Comparison of ENCODE assay signal across 1 cellular context in the genomic region with DNA sequence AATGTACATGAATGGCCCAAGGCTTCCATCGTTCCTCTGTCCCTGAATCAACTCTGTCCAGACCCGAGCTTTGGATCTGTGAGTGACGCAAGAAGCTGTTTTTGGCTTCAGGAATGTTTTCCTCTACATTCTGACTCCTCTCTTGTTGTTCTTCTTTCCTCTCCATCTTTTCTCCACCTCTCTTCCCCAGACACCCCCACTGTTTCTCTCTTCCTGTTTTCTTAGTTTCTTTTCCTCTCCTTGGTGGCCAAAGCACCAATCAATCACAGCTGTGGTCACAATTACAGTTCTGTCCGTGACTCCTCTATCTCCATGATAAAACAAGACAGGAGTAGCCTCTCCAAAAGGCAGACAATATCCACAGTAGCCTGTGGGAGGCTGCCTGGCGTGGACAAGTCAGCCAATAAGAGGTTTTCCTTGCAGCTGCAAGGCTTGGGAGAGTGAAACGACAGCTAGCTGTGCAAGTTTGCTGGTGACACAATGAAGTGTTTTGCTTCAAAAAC.
A peak's percentile ranks its signal among the peaks of the same experiment; 100 is the strongest.
TF ChIP-seq lines count a peak whose summit lies in the region.

No MANE protein-coding gene starts in this region.

TF ChIP-seq in HepG2, 621 proteins besides CTCF, POLR2A, EP300 and RAD21 (continued from another document and continues in another):
- TF ChIP-seq SIN3B (IDR thresholded peaks at IDR 0.05; ENCODE audit: low read length) (no peak), ZNF879 (CRISPR knock-in tag; IDR thresholded peaks at IDR 0.05) (no peak), RXRB (CRISPR knock-in tag; IDR thresholded peaks at IDR 0.05; ENCODE audit: borderline replicate concordance) (peak; percentile 90), MED1 (CRISPR knock-in tag; IDR thresholded peaks at IDR 0.05) (peak; percentile 98), ZNF781 (CRISPR knock-in tag; IDR thresholded peaks at IDR 0.05; ENCODE audit: borderline replicate concordance, not compliant biosample characterization) (no peak), TAF1 (CRISPR knock-in tag; IDR thresholded peaks at IDR 0.05) (peak; percentile 19; the same call in 1 of the 2 replicates), ZBTB7B (CRISPR knock-in tag; IDR thresholded peaks at IDR 0.05) (no peak), ZNF598 (CRISPR knock-in tag; IDR thresholded peaks at IDR 0.05; ENCODE audit: borderline replicate concordance) (no peak), ZKSCAN1 (IDR thresholded peaks at IDR 0.05; ENCODE audit: low read length) (no peak), XBP1 (CRISPR knock-in tag; IDR thresholded peaks at IDR 0.05) (no peak), CENPT (CRISPR knock-in tag; IDR thresholded peaks at IDR 0.05; ENCODE audit: low read depth) (no peak), ADNP (CRISPR knock-in tag; IDR thresholded peaks at IDR 0.05) (no peak), ZNF225 (CRISPR knock-in tag; IDR thresholded peaks at IDR 0.05) (no peak), ZNF180 (CRISPR knock-in tag; IDR thresholded peaks at IDR 0.05; ENCODE audit: borderline replicate concordance, low read depth) (no peak), SNAPC2 (CRISPR knock-in tag; IDR thresholded peaks at IDR 0.05) (no peak), ZNF256 (CRISPR knock-in tag; conservative IDR thresholded peaks at IDR 0.05) (no peak), ZNF431 (CRISPR knock-in tag; IDR thresholded peaks at IDR 0.05; ENCODE audit: borderline replicate concordance, low read depth) (no peak), ZFP36L2 (CRISPR knock-in tag; IDR thresholded peaks at IDR 0.05) (no peak), TP53 (CRISPR knock-in tag; conservative IDR thresholded peaks at IDR 0.05) (no peak), RXRA (CRISPR knock-in tag; IDR thresholded peaks at IDR 0.05) (peak; percentile 53; the same call in 1 of the 2 replicates), ZNF674 (CRISPR knock-in tag; IDR thresholded peaks at IDR 0.05; ENCODE audit: low read depth) (no peak), ATF1 (CRISPR knock-in tag; IDR thresholded peaks at IDR 0.05) (no peak; the same call in 1 of the 2 replicates), ZIK1 (CRISPR knock-in tag; IDR thresholded peaks at IDR 0.05; ENCODE audit: borderline replicate concordance, low read depth) (no peak), SRSF4 (IDR thresholded peaks at IDR 0.05; ENCODE audit: low read depth, low read length, poor library complexity, severe bottlenecking) (no peak), ELF3 (CRISPR knock-in tag; IDR thresholded peaks at IDR 0.05) (peak; percentile 87), IRX3 (CRISPR knock-in tag; IDR thresholded peaks at IDR 0.05; ENCODE audit: borderline replicate concordance, low read depth) (no peak), ETV5 (CRISPR knock-in tag; IDR thresholded peaks at IDR 0.05; ENCODE audit: borderline replicate concordance) (peak; percentile 73; the same call in 1 of the 2 replicates), RORA (CRISPR knock-in tag; IDR thresholded peaks at IDR 0.05) (no peak), ZSCAN12 (CRISPR knock-in tag; IDR thresholded peaks at IDR 0.05) (no peak), GATAD2A (CRISPR knock-in tag; IDR thresholded peaks at IDR 0.05) (peak; percentile 92), ARNT2 (CRISPR knock-in tag; IDR thresholded peaks at IDR 0.05; ENCODE audit: low read depth) (no peak), ZNF776 (CRISPR knock-in tag; IDR thresholded peaks at IDR 0.05) (no peak), ZNF496 (CRISPR knock-in tag; IDR thresholded peaks at IDR 0.05; ENCODE audit: insufficient replicate concordance) (no peak), FOXA3 (CRISPR knock-in tag; IDR thresholded peaks at IDR 0.05) (peak; percentile 60), CBX2 (IDR thresholded peaks at IDR 0.05; ENCODE audit: low read depth, low read length) (no peak), CBX2 (CRISPR knock-in tag; IDR thresholded peaks at IDR 0.05; ENCODE audit: low read depth) (no peak), MATR3 (CRISPR knock-in tag; IDR thresholded peaks at IDR 0.05) (no peak), ZNF746 (CRISPR knock-in tag; IDR thresholded peaks at IDR 0.05) (0 out of 2 replicates have a peak, but pooled peaks have one; percentile 49), PCBP2 (optimal IDR thresholded peaks at IDR 0.05; ENCODE audit: low read depth, low read length, poor library complexity, severe bottlenecking) (no peak), ZNF101 (CRISPR knock-in tag; IDR thresholded peaks at IDR 0.05; ENCODE audit: borderline replicate concordance, low read depth) (no peak), ZNF337 (CRISPR knock-in tag; IDR thresholded peaks at IDR 0.05; ENCODE audit: borderline replicate concordance, low read depth) (no peak)
- TF ChIP-seq, protein P1, sequence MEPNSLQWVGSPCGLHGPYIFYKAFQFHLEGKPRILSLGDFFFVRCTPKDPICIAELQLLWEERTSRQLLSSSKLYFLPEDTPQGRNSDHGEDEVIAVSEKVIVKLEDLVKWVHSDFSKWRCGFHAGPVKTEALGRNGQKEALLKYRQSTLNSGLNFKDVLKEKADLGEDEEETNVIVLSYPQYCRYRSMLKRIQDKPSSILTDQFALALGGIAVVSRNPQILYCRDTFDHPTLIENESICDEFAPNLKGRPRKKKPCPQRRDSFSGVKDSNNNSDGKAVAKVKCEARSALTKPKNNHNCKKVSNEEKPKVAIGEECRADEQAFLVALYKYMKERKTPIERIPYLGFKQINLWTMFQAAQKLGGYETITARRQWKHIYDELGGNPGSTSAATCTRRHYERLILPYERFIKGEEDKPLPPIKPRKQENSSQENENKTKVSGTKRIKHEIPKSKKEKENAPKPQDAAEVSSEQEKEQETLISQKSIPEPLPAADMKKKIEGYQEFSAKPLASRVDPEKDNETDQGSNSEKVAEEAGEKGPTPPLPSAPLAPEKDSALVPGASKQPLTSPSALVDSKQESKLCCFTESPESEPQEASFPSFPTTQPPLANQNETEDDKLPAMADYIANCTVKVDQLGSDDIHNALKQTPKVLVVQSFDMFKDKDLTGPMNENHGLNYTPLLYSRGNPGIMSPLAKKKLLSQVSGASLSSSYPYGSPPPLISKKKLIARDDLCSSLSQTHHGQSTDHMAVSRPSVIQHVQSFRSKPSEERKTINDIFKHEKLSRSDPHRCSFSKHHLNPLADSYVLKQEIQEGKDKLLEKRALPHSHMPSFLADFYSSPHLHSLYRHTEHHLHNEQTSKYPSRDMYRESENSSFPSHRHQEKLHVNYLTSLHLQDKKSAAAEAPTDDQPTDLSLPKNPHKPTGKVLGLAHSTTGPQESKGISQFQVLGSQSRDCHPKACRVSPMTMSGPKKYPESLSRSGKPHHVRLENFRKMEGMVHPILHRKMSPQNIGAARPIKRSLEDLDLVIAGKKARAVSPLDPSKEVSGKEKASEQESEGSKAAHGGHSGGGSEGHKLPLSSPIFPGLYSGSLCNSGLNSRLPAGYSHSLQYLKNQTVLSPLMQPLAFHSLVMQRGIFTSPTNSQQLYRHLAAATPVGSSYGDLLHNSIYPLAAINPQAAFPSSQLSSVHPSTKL (CRISPR knock-in tag; IDR thresholded peaks at IDR 0.05), result peak; percentile 74
- TF ChIP-seq, protein P2, sequence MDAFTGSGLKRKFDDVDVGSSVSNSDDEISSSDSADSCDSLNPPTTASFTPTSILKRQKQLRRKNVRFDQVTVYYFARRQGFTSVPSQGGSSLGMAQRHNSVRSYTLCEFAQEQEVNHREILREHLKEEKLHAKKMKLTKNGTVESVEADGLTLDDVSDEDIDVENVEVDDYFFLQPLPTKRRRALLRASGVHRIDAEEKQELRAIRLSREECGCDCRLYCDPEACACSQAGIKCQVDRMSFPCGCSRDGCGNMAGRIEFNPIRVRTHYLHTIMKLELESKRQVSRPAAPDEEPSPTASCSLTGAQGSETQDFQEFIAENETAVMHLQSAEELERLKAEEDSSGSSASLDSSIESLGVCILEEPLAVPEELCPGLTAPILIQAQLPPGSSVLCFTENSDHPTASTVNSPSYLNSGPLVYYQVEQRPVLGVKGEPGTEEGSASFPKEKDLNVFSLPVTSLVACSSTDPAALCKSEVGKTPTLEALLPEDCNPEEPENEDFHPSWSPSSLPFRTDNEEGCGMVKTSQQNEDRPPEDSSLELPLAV (CRISPR knock-in tag; conservative IDR thresholded peaks at IDR 0.05; ENCODE audit: low read depth), result no peak
- TF ChIP-seq, protein P3, sequence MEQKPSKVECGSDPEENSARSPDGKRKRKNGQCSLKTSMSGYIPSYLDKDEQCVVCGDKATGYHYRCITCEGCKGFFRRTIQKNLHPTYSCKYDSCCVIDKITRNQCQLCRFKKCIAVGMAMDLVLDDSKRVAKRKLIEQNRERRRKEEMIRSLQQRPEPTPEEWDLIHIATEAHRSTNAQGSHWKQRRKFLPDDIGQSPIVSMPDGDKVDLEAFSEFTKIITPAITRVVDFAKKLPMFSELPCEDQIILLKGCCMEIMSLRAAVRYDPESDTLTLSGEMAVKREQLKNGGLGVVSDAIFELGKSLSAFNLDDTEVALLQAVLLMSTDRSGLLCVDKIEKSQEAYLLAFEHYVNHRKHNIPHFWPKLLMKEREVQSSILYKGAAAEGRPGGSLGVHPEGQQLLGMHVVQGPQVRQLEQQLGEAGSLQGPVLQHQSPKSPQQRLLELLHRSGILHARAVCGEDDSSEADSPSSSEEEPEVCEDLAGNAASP (CRISPR knock-in tag; IDR thresholded peaks at IDR 0.05; ENCODE audit: borderline replicate concordance), result peak; percentile 97
- TF ChIP-seq, protein P4, sequence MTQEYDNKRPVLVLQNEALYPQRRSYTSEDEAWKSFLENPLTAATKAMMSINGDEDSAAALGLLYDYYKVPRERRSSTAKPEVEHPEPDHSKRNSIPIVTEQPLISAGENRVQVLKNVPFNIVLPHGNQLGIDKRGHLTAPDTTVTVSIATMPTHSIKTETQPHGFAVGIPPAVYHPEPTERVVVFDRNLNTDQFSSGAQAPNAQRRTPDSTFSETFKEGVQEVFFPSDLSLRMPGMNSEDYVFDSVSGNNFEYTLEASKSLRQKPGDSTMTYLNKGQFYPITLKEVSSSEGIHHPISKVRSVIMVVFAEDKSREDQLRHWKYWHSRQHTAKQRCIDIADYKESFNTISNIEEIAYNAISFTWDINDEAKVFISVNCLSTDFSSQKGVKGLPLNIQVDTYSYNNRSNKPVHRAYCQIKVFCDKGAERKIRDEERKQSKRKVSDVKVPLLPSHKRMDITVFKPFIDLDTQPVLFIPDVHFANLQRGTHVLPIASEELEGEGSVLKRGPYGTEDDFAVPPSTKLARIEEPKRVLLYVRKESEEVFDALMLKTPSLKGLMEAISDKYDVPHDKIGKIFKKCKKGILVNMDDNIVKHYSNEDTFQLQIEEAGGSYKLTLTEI (CRISPR knock-in tag; conservative IDR thresholded peaks at IDR 0.05), result no peak
- TF ChIP-seq, protein P5, sequence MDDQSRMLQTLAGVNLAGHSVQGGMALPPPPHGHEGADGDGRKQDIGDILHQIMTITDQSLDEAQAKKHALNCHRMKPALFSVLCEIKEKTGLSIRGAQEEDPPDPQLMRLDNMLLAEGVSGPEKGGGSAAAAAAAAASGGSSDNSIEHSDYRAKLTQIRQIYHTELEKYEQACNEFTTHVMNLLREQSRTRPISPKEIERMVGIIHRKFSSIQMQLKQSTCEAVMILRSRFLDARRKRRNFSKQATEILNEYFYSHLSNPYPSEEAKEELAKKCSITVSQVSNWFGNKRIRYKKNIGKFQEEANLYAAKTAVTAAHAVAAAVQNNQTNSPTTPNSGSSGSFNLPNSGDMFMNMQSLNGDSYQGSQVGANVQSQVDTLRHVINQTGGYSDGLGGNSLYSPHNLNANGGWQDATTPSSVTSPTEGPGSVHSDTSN (CRISPR knock-in tag; IDR thresholded peaks at IDR 0.05; ENCODE audit: borderline replicate concordance), result no peak
- TF ChIP-seq, protein P6, sequence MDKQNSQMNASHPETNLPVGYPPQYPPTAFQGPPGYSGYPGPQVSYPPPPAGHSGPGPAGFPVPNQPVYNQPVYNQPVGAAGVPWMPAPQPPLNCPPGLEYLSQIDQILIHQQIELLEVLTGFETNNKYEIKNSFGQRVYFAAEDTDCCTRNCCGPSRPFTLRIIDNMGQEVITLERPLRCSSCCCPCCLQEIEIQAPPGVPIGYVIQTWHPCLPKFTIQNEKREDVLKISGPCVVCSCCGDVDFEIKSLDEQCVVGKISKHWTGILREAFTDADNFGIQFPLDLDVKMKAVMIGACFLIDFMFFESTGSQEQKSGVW (CRISPR knock-in tag; IDR thresholded peaks at IDR 0.05; ENCODE audit: borderline replicate concordance), result no peak
- TF ChIP-seq, protein P7, sequence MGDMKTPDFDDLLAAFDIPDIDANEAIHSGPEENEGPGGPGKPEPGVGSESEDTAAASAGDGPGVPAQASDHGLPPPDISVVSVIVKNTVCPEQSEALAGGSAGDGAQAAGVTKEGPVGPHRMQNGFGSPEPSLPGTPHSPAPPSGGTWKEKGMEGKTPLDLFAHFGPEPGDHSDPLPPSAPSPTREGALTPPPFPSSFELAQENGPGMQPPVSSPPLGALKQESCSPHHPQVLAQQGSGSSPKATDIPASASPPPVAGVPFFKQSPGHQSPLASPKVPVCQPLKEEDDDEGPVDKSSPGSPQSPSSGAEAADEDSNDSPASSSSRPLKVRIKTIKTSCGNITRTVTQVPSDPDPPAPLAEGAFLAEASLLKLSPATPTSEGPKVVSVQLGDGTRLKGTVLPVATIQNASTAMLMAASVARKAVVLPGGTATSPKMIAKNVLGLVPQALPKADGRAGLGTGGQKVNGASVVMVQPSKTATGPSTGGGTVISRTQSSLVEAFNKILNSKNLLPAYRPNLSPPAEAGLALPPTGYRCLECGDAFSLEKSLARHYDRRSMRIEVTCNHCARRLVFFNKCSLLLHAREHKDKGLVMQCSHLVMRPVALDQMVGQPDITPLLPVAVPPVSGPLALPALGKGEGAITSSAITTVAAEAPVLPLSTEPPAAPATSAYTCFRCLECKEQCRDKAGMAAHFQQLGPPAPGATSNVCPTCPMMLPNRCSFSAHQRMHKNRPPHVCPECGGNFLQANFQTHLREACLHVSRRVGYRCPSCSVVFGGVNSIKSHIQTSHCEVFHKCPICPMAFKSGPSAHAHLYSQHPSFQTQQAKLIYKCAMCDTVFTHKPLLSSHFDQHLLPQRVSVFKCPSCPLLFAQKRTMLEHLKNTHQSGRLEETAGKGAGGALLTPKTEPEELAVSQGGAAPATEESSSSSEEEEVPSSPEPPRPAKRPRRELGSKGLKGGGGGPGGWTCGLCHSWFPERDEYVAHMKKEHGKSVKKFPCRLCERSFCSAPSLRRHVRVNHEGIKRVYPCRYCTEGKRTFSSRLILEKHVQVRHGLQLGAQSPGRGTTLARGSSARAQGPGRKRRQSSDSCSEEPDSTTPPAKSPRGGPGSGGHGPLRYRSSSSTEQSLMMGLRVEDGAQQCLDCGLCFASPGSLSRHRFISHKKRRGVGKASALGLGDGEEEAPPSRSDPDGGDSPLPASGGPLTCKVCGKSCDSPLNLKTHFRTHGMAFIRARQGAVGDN (CRISPR knock-in tag; IDR thresholded peaks at IDR 0.05), result no peak
- TF ChIP-seq, protein P8, sequence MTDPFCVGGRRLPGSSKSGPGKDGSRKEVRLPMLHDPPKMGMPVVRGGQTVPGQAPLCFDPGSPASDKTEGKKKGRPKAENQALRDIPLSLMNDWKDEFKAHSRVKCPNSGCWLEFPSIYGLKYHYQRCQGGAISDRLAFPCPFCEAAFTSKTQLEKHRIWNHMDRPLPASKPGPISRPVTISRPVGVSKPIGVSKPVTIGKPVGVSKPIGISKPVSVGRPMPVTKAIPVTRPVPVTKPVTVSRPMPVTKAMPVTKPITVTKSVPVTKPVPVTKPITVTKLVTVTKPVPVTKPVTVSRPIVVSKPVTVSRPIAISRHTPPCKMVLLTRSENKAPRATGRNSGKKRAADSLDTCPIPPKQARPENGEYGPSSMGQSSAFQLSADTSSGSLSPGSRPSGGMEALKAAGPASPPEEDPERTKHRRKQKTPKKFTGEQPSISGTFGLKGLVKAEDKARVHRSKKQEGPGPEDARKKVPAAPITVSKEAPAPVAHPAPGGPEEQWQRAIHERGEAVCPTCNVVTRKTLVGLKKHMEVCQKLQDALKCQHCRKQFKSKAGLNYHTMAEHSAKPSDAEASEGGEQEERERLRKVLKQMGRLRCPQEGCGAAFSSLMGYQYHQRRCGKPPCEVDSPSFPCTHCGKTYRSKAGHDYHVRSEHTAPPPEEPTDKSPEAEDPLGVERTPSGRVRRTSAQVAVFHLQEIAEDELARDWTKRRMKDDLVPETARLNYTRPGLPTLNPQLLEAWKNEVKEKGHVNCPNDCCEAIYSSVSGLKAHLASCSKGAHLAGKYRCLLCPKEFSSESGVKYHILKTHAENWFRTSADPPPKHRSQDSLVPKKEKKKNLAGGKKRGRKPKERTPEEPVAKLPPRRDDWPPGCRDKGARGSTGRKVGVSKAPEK (CRISPR knock-in tag; IDR thresholded peaks at IDR 0.05; ENCODE audit: borderline replicate concordance), result peak; percentile 97
